ENCODE assay signal across 18 cellular contexts in genomic region chr5:176697267-176697928, GRCh38.
"Had no signal": no experiment of that assay in that cellular context is flagged by ENCODE, and none has a peak within 500 bp of the region (broad histone marks: within the 10 kb centered on the region; RNA-seq: fewer than 3 reads in every experiment).

No MANE protein-coding gene starts in this region.

- DNase-seq: activated CD4-positive, alpha-beta T cell treated with anti-CD3 and anti-CD28 coated beads for 48 hours; activated naive CD4-positive, alpha-beta T cell; activated naive CD8-positive, alpha-beta T cell treated with anti-CD3 and anti-CD28 coated beads, Interleukin-2, amount 10 ng/mL, durations not matched to agents 7 days and 5 days; anterior cingulate cortex; dermis blood vessel endothelial cell; effector memory CD8-positive, alpha-beta T cell; foreskin melanocyte; left cardiac atrium; lower lobe of right lung; pancreas; stimulated activated naive CD8-positive, alpha-beta T cell treated with anti-CD3 and anti-CD28 coated beads, Interleukin-15, amount 100 ng/mL, for 72 hours; upper lobe of left lung had no signal

- H3K4me3 ChIP-seq: breast epithelium, heart left ventricle, lower lobe of right lung, pancreas, upper lobe of left lung had no signal

- H3K9me3 Mint-ChIP-seq: activated naive CD8-positive, alpha-beta T cell treated with anti-CD3 and anti-CD28 coated beads, Interleukin-2, amount 10 ng/mL, durations not matched to agents 7 days and 5 days; activated T-helper 1 cell treated with anti-CD3 and anti-CD28 coated beads, Interleukin-12 subunit alpha, Interleukin-12 subunit beta, Interleukin-2, Interleukin-4 antibody, amounts not matched to agents 30 ng/mL and 10 ng/mL and 1 ng/mL, durations not matched to agents 14 hours and 24 hours and 36 hours; effector memory CD8-positive, alpha-beta T cell; stimulated activated naive CD8-positive, alpha-beta T cell treated with anti-CD3 and anti-CD28 coated beads, Interleukin-15, amount 100 ng/mL, for 72 hours; T-helper 1 cell treated with Interleukin-12 subunit alpha and Interleukin-12 subunit beta and Interleukin-4 antibody, amounts not matched to agents 30 μg/mL and 1 μg/mL, for 36 hours had no signal

- H3K36me3 Mint-ChIP-seq: activated naive CD8-positive, alpha-beta T cell treated with anti-CD3 and anti-CD28 coated beads, Interleukin-2, amount 10 ng/mL, durations not matched to agents 7 days and 5 days had no signal

- H3K9me3 ChIP-seq: breast epithelium, heart left ventricle, lower lobe of right lung, pancreas, upper lobe of left lung had no signal

- H3K4me1 Mint-ChIP-seq: activated naive CD8-positive, alpha-beta T cell treated with anti-CD3 and anti-CD28 coated beads, Interleukin-2, amount 10 ng/mL, durations not matched to agents 7 days and 5 days; stimulated activated naive CD8-positive, alpha-beta T cell treated with anti-CD3 and anti-CD28 coated beads, Interleukin-15, amount 100 ng/mL, for 72 hours had no signal

- H3K36me3 ChIP-seq: breast epithelium, heart left ventricle, lower lobe of right lung, pancreas, upper lobe of left lung had no signal

- H3K27ac Mint-ChIP-seq: activated naive CD8-positive, alpha-beta T cell treated with anti-CD3 and anti-CD28 coated beads, Interleukin-2, amount 10 ng/mL, durations not matched to agents 7 days and 5 days; activated T-helper 1 cell treated with anti-CD3 and anti-CD28 coated beads, Interleukin-12 subunit alpha, Interleukin-12 subunit beta, Interleukin-2, Interleukin-4 antibody, amounts not matched to agents 30 ng/mL and 10 ng/mL and 1 ng/mL, durations not matched to agents 14 hours and 24 hours and 36 hours; effector memory CD8-positive, alpha-beta T cell; T-helper 1 cell treated with Interleukin-12 subunit alpha and Interleukin-12 subunit beta and Interleukin-4 antibody, amounts not matched to agents 30 μg/mL and 1 μg/mL, for 36 hours had no signal

- H3K27me3 ChIP-seq: upper lobe of left lung had no signal

- ATAC-seq: effector memory CD8-positive, alpha-beta T cell; heart left ventricle; left cardiac atrium; lower lobe of right lung; pancreas; sciatic nerve; stimulated activated naive CD8-positive, alpha-beta T cell treated with anti-CD3 and anti-CD28 coated beads, Interleukin-15, amount 100 ng/mL, for 72 hours had no signal

- H3K27ac ChIP-seq: breast epithelium, epithelial cell of prostate, heart left ventricle, lower lobe of right lung, pancreas, upper lobe of left lung had no signal

- H3K4me3 Mint-ChIP-seq: activated naive CD8-positive, alpha-beta T cell treated with anti-CD3 and anti-CD28 coated beads, Interleukin-2, amount 10 ng/mL, durations not matched to agents 7 days and 5 days; activated T-helper 1 cell treated with anti-CD3 and anti-CD28 coated beads, Interleukin-12 subunit alpha, Interleukin-12 subunit beta, Interleukin-2, Interleukin-4 antibody, amounts not matched to agents 30 ng/mL and 10 ng/mL and 1 ng/mL, durations not matched to agents 14 hours and 24 hours and 36 hours; effector memory CD8-positive, alpha-beta T cell; stimulated activated naive CD8-positive, alpha-beta T cell treated with anti-CD3 and anti-CD28 coated beads, Interleukin-15, amount 100 ng/mL, for 72 hours; T-helper 1 cell treated with Interleukin-12 subunit alpha and Interleukin-12 subunit beta and Interleukin-4 antibody, amounts not matched to agents 30 μg/mL and 1 μg/mL, for 36 hours had no signal
